In the genomic region with DNA sequence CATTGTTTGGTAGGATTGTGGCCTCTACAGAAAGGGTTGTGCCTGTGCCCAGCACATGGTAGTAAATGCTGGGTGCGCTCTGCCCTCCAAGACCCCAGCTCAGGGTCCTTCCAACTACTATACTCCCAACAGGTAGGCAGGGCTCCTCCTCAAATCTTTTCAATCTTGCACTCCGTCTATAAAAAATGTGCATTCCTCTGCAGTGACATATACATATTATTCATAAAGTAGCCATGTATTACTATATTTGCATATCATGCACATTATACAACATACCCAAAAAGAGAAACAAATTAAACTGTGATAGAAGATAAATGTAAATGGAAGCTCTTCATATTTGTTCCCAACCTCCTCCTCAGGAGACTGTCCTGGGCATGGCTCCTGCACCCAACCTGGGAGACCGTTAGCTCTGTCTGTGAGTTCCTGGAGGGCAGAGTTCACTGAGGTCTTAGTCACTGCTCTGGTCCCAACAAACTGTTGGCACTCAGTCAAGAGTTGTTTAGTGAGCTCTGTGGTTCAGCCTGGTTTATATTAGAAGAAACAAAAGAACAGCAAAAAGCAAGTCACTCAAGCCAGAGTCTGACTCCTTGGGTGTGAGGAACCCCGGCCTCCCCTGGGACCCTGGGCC, we compare ENCODE assay signal across 2 cellular contexts.
TF ChIP-seq lines count a peak whose summit lies in the region.

No MANE protein-coding gene starts in this region.

TF ChIP-seq in IMR-90, 13 proteins besides CTCF, POLR2A, EP300 and RAD21 (continued from another document):
- TF ChIP-seq USF2 (IDR thresholded peaks at IDR 0.05; ENCODE audit: low read depth, low read length), result no peak
- no peak for TF ChIP-seq CEBPB (IDR thresholded peaks at IDR 0.05; ENCODE audit: low read depth, low read length)

TF ChIP-seq in GM23338, 12 proteins besides CTCF, POLR2A, EP300 and RAD21:
- TF ChIP-seq, protein P1, sequence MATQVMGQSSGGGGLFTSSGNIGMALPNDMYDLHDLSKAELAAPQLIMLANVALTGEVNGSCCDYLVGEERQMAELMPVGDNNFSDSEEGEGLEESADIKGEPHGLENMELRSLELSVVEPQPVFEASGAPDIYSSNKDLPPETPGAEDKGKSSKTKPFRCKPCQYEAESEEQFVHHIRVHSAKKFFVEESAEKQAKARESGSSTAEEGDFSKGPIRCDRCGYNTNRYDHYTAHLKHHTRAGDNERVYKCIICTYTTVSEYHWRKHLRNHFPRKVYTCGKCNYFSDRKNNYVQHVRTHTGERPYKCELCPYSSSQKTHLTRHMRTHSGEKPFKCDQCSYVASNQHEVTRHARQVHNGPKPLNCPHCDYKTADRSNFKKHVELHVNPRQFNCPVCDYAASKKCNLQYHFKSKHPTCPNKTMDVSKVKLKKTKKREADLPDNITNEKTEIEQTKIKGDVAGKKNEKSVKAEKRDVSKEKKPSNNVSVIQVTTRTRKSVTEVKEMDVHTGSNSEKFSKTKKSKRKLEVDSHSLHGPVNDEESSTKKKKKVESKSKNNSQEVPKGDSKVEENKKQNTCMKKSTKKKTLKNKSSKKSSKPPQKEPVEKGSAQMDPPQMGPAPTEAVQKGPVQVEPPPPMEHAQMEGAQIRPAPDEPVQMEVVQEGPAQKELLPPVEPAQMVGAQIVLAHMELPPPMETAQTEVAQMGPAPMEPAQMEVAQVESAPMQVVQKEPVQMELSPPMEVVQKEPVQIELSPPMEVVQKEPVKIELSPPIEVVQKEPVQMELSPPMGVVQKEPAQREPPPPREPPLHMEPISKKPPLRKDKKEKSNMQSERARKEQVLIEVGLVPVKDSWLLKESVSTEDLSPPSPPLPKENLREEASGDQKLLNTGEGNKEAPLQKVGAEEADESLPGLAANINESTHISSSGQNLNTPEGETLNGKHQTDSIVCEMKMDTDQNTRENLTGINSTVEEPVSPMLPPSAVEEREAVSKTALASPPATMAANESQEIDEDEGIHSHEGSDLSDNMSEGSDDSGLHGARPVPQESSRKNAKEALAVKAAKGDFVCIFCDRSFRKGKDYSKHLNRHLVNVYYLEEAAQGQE (IDR thresholded peaks at IDR 0.05; ENCODE audit: unreplicated experiment), result no peak
- TF ChIP-seq NANOG (IDR thresholded peaks at IDR 0.05; ENCODE audit: borderline replicate concordance), result no peak
- TF ChIP-seq JUNB (IDR thresholded peaks at IDR 0.05; ENCODE audit: unreplicated experiment), result no peak
- TF ChIP-seq CREB1 (CRISPR knock-in tag; IDR thresholded peaks at IDR 0.05; ENCODE audit: low read depth), result no peak
- TF ChIP-seq STAT1 (IDR thresholded peaks at IDR 0.05; ENCODE audit: unreplicated experiment), result no peak
- TF ChIP-seq, protein P2, sequence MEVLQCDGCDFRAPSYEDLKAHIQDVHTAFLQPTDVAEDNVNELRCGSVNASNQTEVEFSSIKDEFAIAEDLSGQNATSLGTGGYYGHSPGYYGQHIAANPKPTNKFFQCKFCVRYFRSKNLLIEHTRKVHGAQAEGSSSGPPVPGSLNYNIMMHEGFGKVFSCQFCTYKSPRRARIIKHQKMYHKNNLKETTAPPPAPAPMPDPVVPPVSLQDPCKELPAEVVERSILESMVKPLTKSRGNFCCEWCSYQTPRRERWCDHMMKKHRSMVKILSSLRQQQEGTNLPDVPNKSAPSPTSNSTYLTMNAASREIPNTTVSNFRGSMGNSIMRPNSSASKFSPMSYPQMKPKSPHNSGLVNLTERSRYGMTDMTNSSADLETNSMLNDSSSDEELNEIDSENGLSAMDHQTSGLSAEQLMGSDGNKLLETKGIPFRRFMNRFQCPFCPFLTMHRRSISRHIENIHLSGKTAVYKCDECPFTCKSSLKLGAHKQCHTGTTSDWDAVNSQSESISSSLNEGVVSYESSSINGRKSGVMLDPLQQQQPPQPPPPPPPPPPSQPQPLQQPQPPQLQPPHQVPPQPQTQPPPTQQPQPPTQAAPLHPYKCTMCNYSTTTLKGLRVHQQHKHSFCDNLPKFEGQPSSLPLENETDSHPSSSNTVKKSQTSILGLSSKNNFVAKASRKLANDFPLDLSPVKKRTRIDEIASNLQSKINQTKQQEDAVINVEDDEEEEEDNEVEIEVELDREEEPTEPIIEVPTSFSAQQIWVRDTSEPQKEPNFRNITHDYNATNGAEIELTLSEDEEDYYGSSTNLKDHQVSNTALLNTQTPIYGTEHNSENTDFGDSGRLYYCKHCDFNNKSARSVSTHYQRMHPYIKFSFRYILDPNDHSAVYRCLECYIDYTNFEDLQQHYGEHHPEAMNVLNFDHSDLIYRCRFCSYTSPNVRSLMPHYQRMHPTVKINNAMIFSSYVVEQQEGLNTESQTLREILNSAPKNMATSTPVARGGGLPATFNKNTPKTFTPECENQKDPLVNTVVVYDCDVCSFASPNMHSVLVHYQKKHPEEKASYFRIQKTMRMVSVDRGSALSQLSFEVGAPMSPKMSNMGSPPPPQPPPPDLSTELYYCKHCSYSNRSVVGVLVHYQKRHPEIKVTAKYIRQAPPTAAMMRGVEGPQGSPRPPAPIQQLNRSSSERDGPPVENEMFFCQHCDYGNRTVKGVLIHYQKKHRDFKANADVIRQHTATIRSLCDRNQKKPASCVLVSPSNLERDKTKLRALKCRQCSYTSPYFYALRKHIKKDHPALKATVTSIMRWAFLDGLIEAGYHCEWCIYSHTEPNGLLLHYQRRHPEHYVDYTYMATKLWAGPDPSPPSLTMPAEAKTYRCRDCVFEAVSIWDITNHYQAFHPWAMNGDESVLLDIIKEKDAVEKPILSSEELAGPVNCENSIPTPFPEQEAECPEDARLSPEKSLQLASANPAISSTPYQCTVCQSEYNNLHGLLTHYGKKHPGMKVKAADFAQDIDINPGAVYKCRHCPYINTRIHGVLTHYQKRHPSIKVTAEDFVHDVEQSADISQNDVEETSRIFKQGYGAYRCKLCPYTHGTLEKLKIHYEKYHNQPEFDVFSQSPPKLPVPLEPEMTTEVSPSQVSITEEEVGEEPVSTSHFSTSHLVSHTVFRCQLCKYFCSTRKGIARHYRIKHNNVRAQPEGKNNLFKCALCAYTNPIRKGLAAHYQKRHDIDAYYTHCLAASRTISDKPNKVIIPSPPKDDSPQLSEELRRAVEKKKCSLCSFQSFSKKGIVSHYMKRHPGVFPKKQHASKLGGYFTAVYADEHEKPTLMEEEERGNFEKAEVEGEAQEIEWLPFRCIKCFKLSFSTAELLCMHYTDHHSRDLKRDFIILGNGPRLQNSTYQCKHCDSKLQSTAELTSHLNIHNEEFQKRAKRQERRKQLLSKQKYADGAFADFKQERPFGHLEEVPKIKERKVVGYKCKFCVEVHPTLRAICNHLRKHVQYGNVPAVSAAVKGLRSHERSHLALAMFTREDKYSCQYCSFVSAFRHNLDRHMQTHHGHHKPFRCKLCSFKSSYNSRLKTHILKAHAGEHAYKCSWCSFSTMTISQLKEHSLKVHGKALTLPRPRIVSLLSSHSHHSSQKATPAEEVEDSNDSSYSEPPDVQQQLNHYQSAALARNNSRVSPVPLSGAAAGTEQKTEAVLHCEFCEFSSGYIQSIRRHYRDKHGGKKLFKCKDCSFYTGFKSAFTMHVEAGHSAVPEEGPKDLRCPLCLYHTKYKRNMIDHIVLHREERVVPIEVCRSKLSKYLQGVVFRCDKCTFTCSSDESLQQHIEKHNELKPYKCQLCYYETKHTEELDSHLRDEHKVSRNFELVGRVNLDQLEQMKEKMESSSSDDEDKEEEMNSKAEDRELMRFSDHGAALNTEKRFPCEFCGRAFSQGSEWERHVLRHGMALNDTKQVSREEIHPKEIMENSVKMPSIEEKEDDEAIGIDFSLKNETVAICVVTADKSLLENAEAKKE (CRISPR knock-in tag; IDR thresholded peaks at IDR 0.05), result no peak
- no peak for TF ChIP-seq ETS1 (IDR thresholded peaks at IDR 0.05)
- TF ChIP-seq EZH2phosphoT487 (IDR thresholded peaks at IDR 0.05; ENCODE audit: unreplicated experiment), result no peak
- no peak for TF ChIP-seq POLR2AphosphoS5 (IDR thresholded peaks at IDR 0.05; ENCODE audit: low read depth)
- no peak for TF ChIP-seq ZNF331 (CRISPR knock-in tag; IDR thresholded peaks at IDR 0.05; ENCODE audit: low read depth)
- no peak for TF ChIP-seq EZH2 (IDR thresholded peaks at IDR 0.05; ENCODE audit: low read depth, unreplicated experiment)
- no peak for TF ChIP-seq ZNF114 (CRISPR knock-in tag; IDR thresholded peaks at IDR 0.05)
